ENCODE assay signal across 24 cellular contexts in the genomic region with DNA sequence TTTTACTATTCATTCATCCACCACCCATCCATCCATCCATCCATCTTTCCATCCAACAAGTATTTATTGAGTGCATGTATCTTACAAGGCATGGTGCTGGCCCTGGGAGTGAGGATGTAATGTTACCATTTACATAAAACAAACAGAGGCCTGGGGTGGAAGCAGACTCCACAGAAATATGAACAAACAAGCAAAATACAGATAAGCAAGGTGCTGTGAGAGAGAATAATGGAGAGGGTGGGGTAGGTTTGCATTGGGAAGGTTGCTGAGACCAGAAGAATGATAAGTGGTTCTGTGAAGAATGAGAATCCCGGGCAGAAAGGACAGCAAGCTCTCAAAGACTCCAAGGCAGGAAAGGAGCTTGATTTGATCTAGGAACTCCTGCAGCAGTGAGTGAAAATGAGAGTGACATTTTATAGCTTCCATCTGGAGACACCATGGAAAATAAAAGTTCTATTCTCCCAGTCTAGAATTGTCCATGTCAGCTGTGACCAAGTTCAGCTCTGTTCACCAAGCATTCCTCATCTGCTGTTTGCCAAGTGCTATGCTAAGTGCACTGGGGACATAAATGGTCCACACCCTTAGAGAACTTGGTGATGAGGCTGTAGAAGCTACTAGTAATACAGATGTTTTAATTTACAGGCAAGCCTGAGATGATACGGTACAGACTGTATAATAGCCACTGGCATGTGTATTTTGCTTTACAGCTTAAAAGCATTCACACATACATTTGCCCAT.
"Had no signal": no experiment of that assay in that cellular context is flagged by ENCODE, and none has a peak within 500 bp of the region (broad histone marks: within the 10 kb centered on the region; RNA-seq: fewer than 3 reads in every experiment).

No MANE protein-coding gene starts in this region.

- ATAC-seq: activated T-cell treated with anti-CD3 and anti-CD28 coated beads, Interleukin-2, amount 50 U/mL, for 72 hours; left lobe of liver; naive thymus-derived CD8-positive, alpha-beta T cell had no signal

- H3K36me3 ChIP-seq: cardiac muscle cell, neural progenitor cell, sigmoid colon, vagina had no signal

- H2AFZ ChIP-seq: neural progenitor cell had no signal

- H3K9me3 ChIP-seq: sigmoid colon, testis, vagina had no signal

- H3K4me3 ChIP-seq: cardiac muscle cell, neural progenitor cell, sigmoid colon, testis, vagina had no signal

- H3K4me2 ChIP-seq: neural progenitor cell had no signal

- H3K9ac ChIP-seq: neural progenitor cell had no signal

- H3K27me3 ChIP-seq: cardiac muscle cell, neural progenitor cell, sigmoid colon, testis, vagina had no signal

- H3K4me1 ChIP-seq: sigmoid colon, testis, vagina had no signal

- H3K27ac ChIP-seq: cardiac muscle cell, epithelial cell of prostate, neural progenitor cell, sigmoid colon, testis, vagina had no signal

- DNase-seq: activated B cell treated with CpG ODN at 0.5 μM for 24 hours; activated CD4-positive, alpha-beta memory T cell treated with anti-CD3 and anti-CD28 coated beads for 36 hours; activated CD4-positive, alpha-beta T cell treated with anti-CD3 and anti-CD28 coated beads for 48 hours; activated effector memory CD4-positive, alpha-beta T cell treated with Interleukin-2 at 50 U/mL for 16 hours; activated naive CD4-positive, alpha-beta T cell treated with anti-CD3 and anti-CD28 coated beads, Interleukin-2, amount 10 ng/mL, durations not matched to agents 7 days and 5 days; activated T-cell treated with anti-CD3 and anti-CD28 coated beads, Interleukin-2, amount 50 U/mL, for 72 hours; amygdala; cortex of kidney; endodermal cell; foreskin fibroblast; kidney; naive thymus-derived CD8-positive, alpha-beta T cell; retina; sigmoid colon; stimulated activated CD4-positive, alpha-beta T cell treated with anti-CD3 and anti-CD28 coated beads, Interleukin-4, amount 100 ng/mL, for 1 hour; stimulated activated naive CD4-positive, alpha-beta T cell; T1000; testis; trophoblast cell had no signal
